8 cellular contexts compared by ENCODE assay signal in genomic region chr3:171459130-171459941, GRCh38. TPM values are rescaled to one million over a fixed set of nuclear protein-coding genes. Genes with fewer than 3 reads are reported as not detected.
DNase-seq lines count a peak whose midpoint lies in the region; TF ChIP-seq lines count a peak whose summit lies in the region.

No MANE protein-coding gene starts in this region.

- H3K4me3 ChIP-seq in NT2/D1 (ENCODE audit: insufficient read length, low read depth) (peak overlapping the region; percentile 68), foreskin fibroblast (ENCODE audit: low read depth in 1 of 2, low read length in 2 of 2) (peak overlapping the region; percentile 83 to 94), neuron (ENCODE audit: low read length) (peak overlapping the region; percentile 60), tibial nerve (peak overlapping the region; percentile 56 to 78 (median 68))

- peak overlapping the region; percentile 64 for H2AFZ ChIP-seq in neuron (ENCODE audit: low read depth, low read length)

- peaks cover 11% of the 10 kb centered on the region for H3K4me1 ChIP-seq in NT2/D1 (ENCODE audit: insufficient read depth, insufficient read length)
- peaks cover 34% of the 10 kb centered on the region for H3K4me1 ChIP-seq in neuron (ENCODE audit: insufficient read depth, low read length)
- H3K4me1 ChIP-seq in tibial nerve: peaks cover 0 to 36% (median 4%) of the 10 kb centered on the region in 4 donors

- TF ChIP-seq CTCF in foreskin fibroblast (IDR thresholded peaks at IDR 0.05; ENCODE audit: low read depth, low read length): no peak
- TF ChIP-seq CTCF in tibial nerve (IDR thresholded peaks at IDR 0.05): no peak

- DNase-seq in NCI-H2081 (lab: John Stamatoyannopoulos, UW) (peak; percentile 40 to 73), NCI-H2081 treated with DMSO at 0.1 percent for 48 hours (lab: John Stamatoyannopoulos, UW) (no peak), NT2/D1 (ENCODE audit: low read depth, low spot score) (no peak), foreskin fibroblast (peak in 1 of 2 donors; percentile 51), tibial nerve (ENCODE audit: low spot score in 2 of 2) (peak in 1 of 2 donors; percentile 17), HuH-7.5 (ENCODE audit: low spot score) (no peak)
- peak; percentile 49 for DNase-seq in activated effector memory CD4-positive, alpha-beta T cell treated with Interleukin-2 at 50 U/mL for 16 hours

- no peak for TF ChIP-seq POLR2A in tibial nerve (IDR thresholded peaks at IDR 0.05)

- no peaks in the 10 kb centered on the region for H3K36me3 ChIP-seq in NT2/D1 (ENCODE audit: insufficient read depth, insufficient read length, low read length)
- H3K36me3 ChIP-seq in neuron (ENCODE audit: insufficient read depth, low read length): no peaks in the 10 kb centered on the region
- no peaks in the 10 kb centered on the region for H3K36me3 ChIP-seq in tibial nerve

- peak overlapping the region; percentile 35 for H3K9ac ChIP-seq in NT2/D1 (ENCODE audit: insufficient read length, low read depth)

- no peaks in the 10 kb centered on the region for H3K9me3 ChIP-seq in NT2/D1 (ENCODE audit: insufficient read depth, low read length)
- H3K9me3 ChIP-seq in neuron (ENCODE audit: low read length): no peaks in the 10 kb centered on the region
- no peaks in the 10 kb centered on the region for H3K9me3 ChIP-seq in tibial nerve

- 1 to 2% methylated on average over 34 to 36 of the region's 36 CpGs for WGBS in tibial nerve, 2 donors

- peak overlapping the region in 3 of 4 donors; percentile 12 to 77 (median 76) for H3K27ac ChIP-seq in tibial nerve

- no peak for TF ChIP-seq EP300 in tibial nerve (IDR thresholded peaks at IDR 0.05)

- H3K27me3 ChIP-seq in NT2/D1 (ENCODE audit: insufficient read depth, insufficient read length) (peaks cover 79% of the 10 kb centered on the region), neuron (ENCODE audit: insufficient read depth, low read length) (no peaks in the 10 kb centered on the region), tibial nerve (peaks cover 0 to 17% of the 10 kb centered on the region in 2 donors)

RNA-seq across cellular contexts. Expression of gene TNIK, which starts 0.9 kb away (rescaled TPM):
- total RNA-seq in tibial nerve: 10 to 100 TPM in 1 of 4 donors, 1 to 10 TPM in 3; 5.4 to 11.1 (median 7.5) TPM

Comparison
In these comparisons a context has a peak if more than half of its experiments do, and no peak if none do; other contexts are left out.
1. DNase-seq: peak in NCI-H2081 (2 of 2) and activated effector memory CD4-positive, alpha-beta T cell treated with Interleukin-2 at 50 U/mL for 16 hours (single experiment); none in NCI-H2081 treated with DMSO at 0.1 percent for 48 hours (single experiment), NT2/D1 (single experiment) and HuH-7.5 (single experiment).
2. Peak in every context shown above with its lines, with median percentiles within 50 percentile points of each other: H3K4me3 ChIP-seq.